In the genomic region with DNA sequence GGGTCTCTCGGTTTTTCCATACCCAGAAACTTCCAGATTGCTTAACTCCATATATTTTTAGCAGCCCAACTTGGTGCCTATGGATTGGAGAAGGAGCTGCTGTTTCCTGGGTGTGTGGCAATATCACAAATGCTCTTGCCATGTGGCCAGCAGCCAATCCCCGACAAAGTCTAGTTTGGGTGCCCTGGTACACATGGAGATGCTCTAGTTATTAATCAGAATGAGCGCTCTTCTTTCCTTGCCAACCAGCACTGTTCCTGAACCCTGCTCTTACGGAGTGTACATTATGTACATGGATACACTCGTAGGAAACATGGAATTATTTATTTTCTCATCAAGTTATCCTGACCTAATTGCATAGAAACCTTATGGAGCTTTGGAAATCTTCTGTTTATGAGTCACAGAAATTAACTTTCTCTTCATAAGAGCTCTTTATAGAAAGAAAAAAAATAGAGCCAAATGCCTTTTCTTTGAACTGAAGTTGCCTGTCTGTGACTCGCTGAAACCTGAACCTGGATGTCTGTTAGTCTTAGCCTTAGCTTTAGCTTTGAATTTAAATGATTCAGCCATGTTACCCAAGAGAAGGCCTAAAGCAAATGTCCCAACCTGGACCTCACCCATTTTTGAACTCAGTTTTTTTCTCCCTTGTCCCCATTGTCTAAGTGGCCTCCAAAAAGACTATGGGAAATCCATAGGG, we compare ENCODE assay signal across 28 cellular contexts.
DNase-seq lines count a peak whose midpoint lies in the region; ATAC-seq, FAIRE-seq and TF ChIP-seq lines count a peak whose summit lies in the region.
"Had no signal": no experiment of that assay in that cellular context is flagged by ENCODE, and none has a peak within 500 bp of the region (broad histone marks: within the 10 kb centered on the region; RNA-seq: fewer than 3 reads in every experiment).

No MANE protein-coding gene starts in this region.

- H3K9me3 ChIP-seq in astrocyte (ENCODE audit: insufficient read depth, low read depth, low read length) (no peaks in the 10 kb centered on the region), prostate gland (no peaks in the 10 kb centered on the region), testis (no peaks in the 10 kb centered on the region)
- H3K9me3 ChIP-seq: body of pancreas, psoas muscle had no signal

- FAIRE-seq in astrocyte (lab: Jason Lieb, UNC), result peak; percentile 47
- FAIRE-seq: GM19239, islet of Langerhans had no signal

- no peaks in the 10 kb centered on the region for H4K20me1 ChIP-seq in astrocyte (ENCODE audit: insufficient read depth, low read length)

- H3K9ac ChIP-seq in astrocyte (ENCODE audit: low read length), result no peak overlapping the region

- no peaks in the 10 kb centered on the region for H3K79me2 ChIP-seq in astrocyte (ENCODE audit: insufficient read depth, low read length)

- H3K36me3 Mint-ChIP-seq in astrocyte (ENCODE audit: low read depth, unreplicated experiment), result no peaks in the 10 kb centered on the region
- no peaks in the 10 kb centered on the region for H3K36me3 Mint-ChIP-seq in type B pancreatic cell
- H3K36me3 Mint-ChIP-seq: CD8-positive, alpha-beta memory T cell; natural killer cell; stimulated activated naive B cell treated with anti-CD40 and anti-IgM and Interleukin-4, amounts not matched to agents 10 μg/mL and 1 μg/mL and 100 μg/mL, for 72 hours had no signal

- H3K4me2 ChIP-seq in astrocyte (ENCODE audit: low read length), result no peak overlapping the region

- intact Hi-C loops in prostate gland (cut with DNase I), result no loop called here
- intact Hi-C loops in testis (cut with DNase I; ENCODE audit: low total_unique reads), result no loop called here

- DNase-seq in AG10803 (ENCODE audit: low read depth) (peak; percentile 44), astrocyte (ENCODE audit: low read depth) (peak; percentile 43), fibroblast of peridontal ligament (ENCODE audit: extremely low read depth) (peak; percentile 53), prostate gland (ENCODE audit: low spot score) (peak; percentile 15), type B pancreatic cell (ENCODE audit: extremely low spot score, unreplicated experiment) (no peak), testis (no peak)
- DNase-seq: ACHN; activated CD4-positive, alpha-beta T cell treated with anti-CD3 and anti-CD28 coated beads, Interleukin-2, amount 50 U/mL, for 1 hour; activated naive CD4-positive, alpha-beta T cell treated with anti-CD3 and anti-CD28 coated beads, Interleukin-2, amount 50 U/mL, for 16 hours; CD8-positive, alpha-beta memory T cell; dermis blood vessel endothelial cell; DND-41; natural killer cell; NCI-H1048; NCI-H2029 treated with DMSO at 0.1 percent for 48 hours; NCI-H510A treated with DMSO at 0.1 percent for 48 hours; psoas muscle; stimulated activated CD4-positive, alpha-beta T cell treated with anti-CD3 and anti-CD28 coated beads, Interleukin-15, amount 100 ng/mL, for 24 hours; stimulated activated naive B cell treated with anti-CD40 and anti-IgM and Interleukin-4, amounts not matched to agents 10 μg/mL and 1 μg/mL and 100 μg/mL, for 72 hours; T-helper 1 cell; trophoblast cell had no signal

- H3K4me1 Mint-ChIP-seq in astrocyte (ENCODE audit: low read depth, unreplicated experiment), result peaks cover 3% of the 10 kb centered on the region
- no peaks in the 10 kb centered on the region for H3K4me1 Mint-ChIP-seq in type B pancreatic cell (ENCODE audit: unreplicated experiment)
- H3K4me1 Mint-ChIP-seq: CD8-positive, alpha-beta memory T cell; natural killer cell; stimulated activated naive B cell treated with anti-CD40 and anti-IgM and Interleukin-4, amounts not matched to agents 10 μg/mL and 1 μg/mL and 100 μg/mL, for 72 hours had no signal

- no peak for TF ChIP-seq POLR2A in prostate gland (IDR thresholded peaks at IDR 0.05)
- TF ChIP-seq POLR2A in testis (IDR thresholded peaks at IDR 0.05), result no peak

- H3K27me3 Mint-ChIP-seq in astrocyte (ENCODE audit: low read depth, unreplicated experiment) (no peaks in the 10 kb centered on the region), type B pancreatic cell (peaks cover 3% of the 10 kb centered on the region)
- H3K27me3 Mint-ChIP-seq: stimulated activated naive B cell treated with anti-CD40 and anti-IgM and Interleukin-4, amounts not matched to agents 10 μg/mL and 1 μg/mL and 100 μg/mL, for 72 hours had no signal

- no peaks in the 10 kb centered on the region for H3K27me3 ChIP-seq in astrocyte (ENCODE audit: insufficient read depth, low read length)
- H3K27me3 ChIP-seq in prostate gland (replicated peaks; ENCODE audit: insufficient read depth), result no peaks in the 10 kb centered on the region
- H3K27me3 ChIP-seq in testis, result no peaks in the 10 kb centered on the region
- H3K27me3 ChIP-seq: body of pancreas had no signal

- no peaks in the 10 kb centered on the region for H3K4me1 ChIP-seq in astrocyte (ENCODE audit: insufficient read depth, low read length)
- no peaks in the 10 kb centered on the region for H3K4me1 ChIP-seq in prostate gland (replicated peaks)
- no peaks in the 10 kb centered on the region for H3K4me1 ChIP-seq in testis
- H3K4me1 ChIP-seq: body of pancreas, HAP-1, psoas muscle had no signal

- TF ChIP-seq CTCF in AG10803 (conservative IDR thresholded peaks at IDR 0.05; ENCODE audit: low read length) (no peak), astrocyte (IDR thresholded peaks at IDR 0.05; ENCODE audit: insufficient read depth, low read depth, low read length) (no peak), prostate gland (IDR thresholded peaks at IDR 0.05) (no peak), type B pancreatic cell (conservative IDR thresholded peaks at IDR 0.05) (no peak), testis (IDR thresholded peaks at IDR 0.05) (no peak)

- WGBS in prostate gland, result 37% methylated on average over 6 of the region's 6 CpGs
- WGBS in testis, 2 donors, result 73 to 86% methylated on average over 6 of the region's 6 CpGs

- ATAC-seq in GM21381 (IDR thresholded peaks at IDR 0.05; ENCODE audit: unreplicated experiment), result no peak
- no peak for ATAC-seq in GM18517 (IDR thresholded peaks at IDR 0.05; ENCODE audit: unreplicated experiment)
- ATAC-seq: body of pancreas; natural killer cell; Right ventricle myocardium inferior; stimulated activated naive B cell treated with anti-CD40 and anti-IgM and Interleukin-4, amounts not matched to agents 10 μg/mL and 1 μg/mL and 100 μg/mL, for 72 hours had no signal

- no peak overlapping the region for H2AFZ ChIP-seq in astrocyte (ENCODE audit: low read depth, low read length)

- H3K4me3 ChIP-seq in AG10803 (ENCODE audit: low read length) (no peak overlapping the region), astrocyte (ENCODE audit: insufficient read depth, low read depth, low read length) (no peak overlapping the region), prostate gland (no peak overlapping the region), testis (no peak overlapping the region)
- H3K4me3 ChIP-seq: body of pancreas, HAP-1, psoas muscle had no signal

- peak overlapping the region; percentile 34 for H3K27ac Mint-ChIP-seq in astrocyte (ENCODE audit: unreplicated experiment)
- no peak overlapping the region for H3K27ac Mint-ChIP-seq in type B pancreatic cell
- H3K27ac Mint-ChIP-seq: CD8-positive, alpha-beta memory T cell; natural killer cell; stimulated activated naive B cell treated with anti-CD40 and anti-IgM and Interleukin-4, amounts not matched to agents 10 μg/mL and 1 μg/mL and 100 μg/mL, for 72 hours had no signal

- H3K4me3 Mint-ChIP-seq in astrocyte (ENCODE audit: unreplicated experiment) (no peak overlapping the region), type B pancreatic cell (no peak overlapping the region)
- H3K4me3 Mint-ChIP-seq: CD8-positive, alpha-beta memory T cell; natural killer cell; stimulated activated naive B cell treated with anti-CD40 and anti-IgM and Interleukin-4, amounts not matched to agents 10 μg/mL and 1 μg/mL and 100 μg/mL, for 72 hours had no signal

- H3K27ac ChIP-seq in astrocyte (ENCODE audit: low read depth, low read length) (no peak overlapping the region), prostate gland (no peak overlapping the region), testis (no peak overlapping the region)
- H3K27ac ChIP-seq: body of pancreas, psoas muscle had no signal

- H3K9me3 Mint-ChIP-seq in astrocyte (ENCODE audit: unreplicated experiment), result peaks cover 5% of the 10 kb centered on the region
- peaks cover 9% of the 10 kb centered on the region for H3K9me3 Mint-ChIP-seq in type B pancreatic cell
- H3K9me3 Mint-ChIP-seq: CD8-positive, alpha-beta memory T cell had no signal

- no peaks in the 10 kb centered on the region for H3K36me3 ChIP-seq in astrocyte (ENCODE audit: insufficient read depth, low read length)
- no peaks in the 10 kb centered on the region for H3K36me3 ChIP-seq in prostate gland
- H3K36me3 ChIP-seq in testis (ENCODE audit: low read depth, missing control alignments), result no peaks in the 10 kb centered on the region
- H3K36me3 ChIP-seq: HAP-1 had no signal

Comparison
In these comparisons a context has a peak if more than half of its experiments do, and no peak if none do; other contexts are left out.
1. DNase-seq: peak in AG10803 (single experiment), astrocyte (single experiment), fibroblast of peridontal ligament (single experiment) and prostate gland (single experiment); none in type B pancreatic cell (single experiment) and testis (single experiment).